Comparison of ENCODE assay signal across 8 cellular contexts in the genomic region with DNA sequence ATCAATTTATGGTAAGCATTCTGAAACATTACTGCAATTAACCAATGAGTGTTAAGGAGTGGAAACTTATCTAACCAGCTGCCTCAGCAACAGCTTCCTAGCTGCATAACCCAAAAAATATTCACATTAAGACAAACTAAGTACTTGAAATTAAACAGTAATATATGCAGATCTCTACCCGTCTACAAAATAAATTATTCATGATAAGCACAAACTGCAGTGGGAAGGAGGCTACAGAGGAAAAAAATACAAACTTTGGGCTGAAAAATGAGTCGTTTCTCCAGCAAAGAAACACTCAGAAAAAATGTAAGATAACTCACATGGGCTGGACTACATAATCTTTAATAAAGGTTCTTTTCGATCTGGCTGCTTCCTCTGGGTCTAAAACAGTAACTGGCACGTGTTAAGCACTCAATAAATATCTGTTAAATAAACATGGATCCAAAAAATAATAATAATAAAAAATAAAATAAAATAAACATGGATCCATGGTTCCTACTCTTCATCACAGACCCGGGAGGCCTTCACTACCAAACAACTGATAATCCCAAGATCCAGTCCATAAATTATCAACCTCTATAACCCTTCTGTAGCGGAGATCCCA. TPM values are rescaled to one million over a fixed set of nuclear protein-coding genes. Genes with fewer than 3 reads are reported as not detected.
A peak's percentile ranks its signal among the peaks of the same experiment; 100 is the strongest.
DNase-seq lines count a peak whose midpoint lies in the region; ATAC-seq, FAIRE-seq and TF ChIP-seq lines count a peak whose summit lies in the region.

No MANE protein-coding gene starts in this region.

- no peak for FAIRE-seq in kidney (lab: Jason Lieb, UNC)

- peak overlapping the region; percentile 94 for H3K27ac Mint-ChIP-seq in T-helper 1 cell treated with Interleukin-12 subunit alpha and Interleukin-12 subunit beta and Interleukin-4 antibody, amounts not matched to agents 30 μg/mL and 1 μg/mL, for 36 hours
- peak overlapping the region; percentile 93 to 97 for H3K27ac Mint-ChIP-seq in activated naive CD4-positive, alpha-beta T cell treated with anti-CD3 and anti-CD28 coated beads, Interleukin-2, amount 50 U/mL, for 72 hours

- peak overlapping the region; percentile 85 to 91 for H3K9ac ChIP-seq in kidney (ENCODE audit: low read length in 2 of 2)

- no peaks in the 10 kb centered on the region for H3K9me3 Mint-ChIP-seq in T-helper 1 cell treated with Interleukin-12 subunit alpha and Interleukin-12 subunit beta and Interleukin-4 antibody, amounts not matched to agents 30 μg/mL and 1 μg/mL, for 36 hours
- H3K9me3 Mint-ChIP-seq in activated naive CD4-positive, alpha-beta T cell treated with anti-CD3 and anti-CD28 coated beads, Interleukin-2, amount 50 U/mL, for 72 hours = peaks cover 4 to 11% of the 10 kb centered on the region in 2 donors

- no peaks in the 10 kb centered on the region for H3K27me3 Mint-ChIP-seq in T-helper 1 cell treated with Interleukin-12 subunit alpha and Interleukin-12 subunit beta and Interleukin-4 antibody, amounts not matched to agents 30 μg/mL and 1 μg/mL, for 36 hours (ENCODE audit: low read depth)

- intact Hi-C loops in kidney (cut with DNase I) = no loop called here

- peaks cover 0 to 3% of the 10 kb centered on the region in 2 donors for H3K36me3 ChIP-seq in kidney (ENCODE audit: control insufficient read depth in 1 of 2, insufficient read depth in 2 of 2, low read length in 2 of 2)
- peaks cover 5% of the 10 kb centered on the region for H3K36me3 ChIP-seq in suprapubic skin

- no peak for ATAC-seq in activated naive CD4-positive, alpha-beta T cell treated with anti-CD3 and anti-CD28 coated beads, Interleukin-2, amount 50 U/mL, for 72 hours
- ATAC-seq in HG02763 (IDR thresholded peaks at IDR 0.05; ENCODE audit: unreplicated experiment) (no peak), HG03108 (IDR thresholded peaks at IDR 0.05; ENCODE audit: unreplicated experiment) (no peak), GM18517 (IDR thresholded peaks at IDR 0.05; ENCODE audit: unreplicated experiment) (no peak)

- H3K4me3 Mint-ChIP-seq in T-helper 1 cell treated with Interleukin-12 subunit alpha and Interleukin-12 subunit beta and Interleukin-4 antibody, amounts not matched to agents 30 μg/mL and 1 μg/mL, for 36 hours = peak overlapping the region; percentile 98

- H3K4me3 ChIP-seq in kidney (ENCODE audit: low read length in 2 of 2) = peak overlapping the region; percentile 77 to 92
- peak overlapping the region; percentile 88 for H3K4me3 ChIP-seq in suprapubic skin

- H3K27me3 ChIP-seq in suprapubic skin = no peaks in the 10 kb centered on the region

- H3K4me1 ChIP-seq in kidney (ENCODE audit: control insufficient read depth in 1 of 2, insufficient read depth in 1 of 2, low read depth in 1 of 2, low read length in 2 of 2) (peaks cover 0 to 8% of the 10 kb centered on the region in 2 donors), suprapubic skin (peaks cover 14% of the 10 kb centered on the region)

- 13% methylated on average over 6 of the region's 6 CpGs for WGBS in suprapubic skin

- H3K9me3 ChIP-seq in kidney (ENCODE audit: control insufficient read depth in 1 of 2, low read length in 2 of 2) (no peaks in the 10 kb centered on the region), suprapubic skin (no peaks in the 10 kb centered on the region)

- no peak for TF ChIP-seq POLR2A in suprapubic skin (IDR thresholded peaks at IDR 0.05)

- H3K4me1 Mint-ChIP-seq in T-helper 1 cell treated with Interleukin-12 subunit alpha and Interleukin-12 subunit beta and Interleukin-4 antibody, amounts not matched to agents 30 μg/mL and 1 μg/mL, for 36 hours (ENCODE audit: low read depth) = peaks cover 28% of the 10 kb centered on the region

- TF ChIP-seq CTCF in kidney (IDR thresholded peaks at IDR 0.05; ENCODE audit: borderline replicate concordance, extremely low read depth, insufficient read depth) (no peak), suprapubic skin (IDR thresholded peaks at IDR 0.05) (no peak)

- H3K27ac ChIP-seq in kidney (ENCODE audit: low read depth in 2 of 2, low read length in 2 of 2) (no peak overlapping the region), suprapubic skin (no peak overlapping the region)

- DNase-seq in T-helper 1 cell (no peak), kidney (no peak), suprapubic skin (ENCODE audit: low spot score in 2 of 2) (no peak)
- DNase-seq in activated naive CD4-positive, alpha-beta T cell treated with anti-CD3 and anti-CD28 coated beads, Interleukin-2, amount 50 U/mL, for 72 hours (ENCODE audit: low spot score in 2 of 2) = no peak

- no peak for TF ChIP-seq EP300 in suprapubic skin (IDR thresholded peaks at IDR 0.05)

- H3K36me3 Mint-ChIP-seq in T-helper 1 cell treated with Interleukin-12 subunit alpha and Interleukin-12 subunit beta and Interleukin-4 antibody, amounts not matched to agents 30 μg/mL and 1 μg/mL, for 36 hours (ENCODE audit: low read depth) = peaks cover 2% of the 10 kb centered on the region
- peaks cover 16 to 17% of the 10 kb centered on the region in 2 donors for H3K36me3 Mint-ChIP-seq in activated naive CD4-positive, alpha-beta T cell treated with anti-CD3 and anti-CD28 coated beads, Interleukin-2, amount 50 U/mL, for 72 hours

RNA-seq across cellular contexts. Expression of gene NBAS, which starts 1.2 kb away (rescaled TPM):
- 10 to 100 TPM; 30.5 to 46.3 TPM for total RNA-seq in activated naive CD4-positive, alpha-beta T cell treated with anti-CD3 and anti-CD28 coated beads, Interleukin-2, amount 50 U/mL, for 72 hours
- total RNA-seq in kidney (44.2 TPM), suprapubic skin (10 to 100 TPM; 44.4 to 48.4 (median 45.6) TPM)
- 40.8 TPM for polyA plus RNA-seq in kidney (ENCODE audit: insufficient read depth, low read depth, low replicate concordance)

RNA-seq across cellular contexts. Expression of gene DDX1, which starts 31.8 kb away (rescaled TPM):
- 10 to 100 TPM; 30.4 to 82.4 TPM for total RNA-seq in activated naive CD4-positive, alpha-beta T cell treated with anti-CD3 and anti-CD28 coated beads, Interleukin-2, amount 50 U/mL, for 72 hours
- total RNA-seq in kidney (90.0 TPM), suprapubic skin (10 to 100 TPM; 40.9 to 62.1 (median 51.8) TPM)
- polyA plus RNA-seq in kidney (ENCODE audit: insufficient read depth, low read depth, low replicate concordance) = 84.0 TPM
